1 cellular context compared by ENCODE assay signal in the genomic region with DNA sequence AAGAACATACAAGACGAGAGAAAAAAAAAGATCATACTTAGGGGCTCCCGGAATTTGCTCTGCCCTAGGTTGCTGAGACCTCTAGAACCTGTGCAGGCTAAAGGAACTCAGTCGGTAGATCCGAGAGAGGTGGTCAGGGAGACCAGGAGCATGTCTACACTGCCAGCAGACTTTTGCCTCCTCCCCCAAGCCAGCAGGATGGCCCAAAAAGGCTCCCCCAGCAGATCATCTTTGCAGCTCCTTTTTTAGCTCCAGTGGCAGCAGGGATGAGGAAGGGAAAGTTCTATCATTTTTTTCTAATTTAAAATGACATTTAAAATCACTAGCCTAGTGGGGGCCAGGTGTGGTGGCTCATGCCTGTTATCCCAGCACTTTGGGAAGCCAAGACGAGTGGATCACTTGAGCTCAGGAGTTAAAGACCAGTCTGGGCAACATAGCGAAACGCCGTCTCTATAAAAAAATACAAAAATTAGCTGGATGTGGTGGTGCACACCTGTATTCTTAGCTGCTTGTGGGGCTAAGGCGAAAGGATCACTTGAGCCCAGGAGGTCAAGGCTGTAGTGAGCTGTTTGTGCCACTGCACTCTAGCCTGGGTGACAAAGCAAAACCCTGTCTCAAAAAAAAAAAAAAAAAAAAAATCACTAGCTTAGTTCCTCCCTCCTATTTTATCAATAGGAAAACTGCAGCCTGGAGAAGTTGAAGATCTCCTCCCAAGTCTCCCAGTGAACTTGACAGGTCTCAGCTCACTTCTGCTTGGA.
TF ChIP-seq lines count a peak whose summit lies in the region.

No MANE protein-coding gene starts in this region.

TF ChIP-seq in HepG2, 621 proteins besides CTCF, POLR2A, EP300 and RAD21 (continued from another document):
- TF ChIP-seq, protein P1, sequence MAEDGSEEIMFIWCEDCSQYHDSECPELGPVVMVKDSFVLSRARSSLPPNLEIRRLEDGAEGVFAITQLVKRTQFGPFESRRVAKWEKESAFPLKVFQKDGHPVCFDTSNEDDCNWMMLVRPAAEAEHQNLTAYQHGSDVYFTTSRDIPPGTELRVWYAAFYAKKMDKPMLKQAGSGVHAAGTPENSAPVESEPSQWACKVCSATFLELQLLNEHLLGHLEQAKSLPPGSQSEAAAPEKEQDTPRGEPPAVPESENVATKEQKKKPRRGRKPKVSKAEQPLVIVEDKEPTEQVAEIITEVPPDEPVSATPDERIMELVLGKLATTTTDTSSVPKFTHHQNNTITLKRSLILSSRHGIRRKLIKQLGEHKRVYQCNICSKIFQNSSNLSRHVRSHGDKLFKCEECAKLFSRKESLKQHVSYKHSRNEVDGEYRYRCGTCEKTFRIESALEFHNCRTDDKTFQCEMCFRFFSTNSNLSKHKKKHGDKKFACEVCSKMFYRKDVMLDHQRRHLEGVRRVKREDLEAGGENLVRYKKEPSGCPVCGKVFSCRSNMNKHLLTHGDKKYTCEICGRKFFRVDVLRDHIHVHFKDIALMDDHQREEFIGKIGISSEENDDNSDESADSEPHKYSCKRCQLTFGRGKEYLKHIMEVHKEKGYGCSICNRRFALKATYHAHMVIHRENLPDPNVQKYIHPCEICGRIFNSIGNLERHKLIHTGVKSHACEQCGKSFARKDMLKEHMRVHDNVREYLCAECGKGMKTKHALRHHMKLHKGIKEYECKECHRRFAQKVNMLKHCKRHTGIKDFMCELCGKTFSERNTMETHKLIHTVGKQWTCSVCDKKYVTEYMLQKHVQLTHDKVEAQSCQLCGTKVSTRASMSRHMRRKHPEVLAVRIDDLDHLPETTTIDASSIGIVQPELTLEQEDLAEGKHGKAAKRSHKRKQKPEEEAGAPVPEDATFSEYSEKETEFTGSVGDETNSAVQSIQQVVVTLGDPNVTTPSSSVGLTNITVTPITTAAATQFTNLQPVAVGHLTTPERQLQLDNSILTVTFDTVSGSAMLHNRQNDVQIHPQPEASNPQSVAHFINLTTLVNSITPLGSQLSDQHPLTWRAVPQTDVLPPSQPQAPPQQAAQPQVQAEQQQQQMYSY (CRISPR knock-in tag; IDR thresholded peaks at IDR 0.05), result no peak
- TF ChIP-seq ZNF3 (CRISPR knock-in tag; IDR thresholded peaks at IDR 0.05) (no peak), ATF7-NPFF (CRISPR knock-in tag; IDR thresholded peaks at IDR 0.05; ENCODE audit: low read depth) (0 out of 2 replicates have a peak, but pooled peaks have one; percentile 33), RFXANK (CRISPR knock-in tag; IDR thresholded peaks at IDR 0.05) (no peak), PAWR (CRISPR knock-in tag; IDR thresholded peaks at IDR 0.05; ENCODE audit: borderline replicate concordance) (no peak), MBNL3 (CRISPR knock-in tag; conservative IDR thresholded peaks at IDR 0.05) (no peak), ZNF225 (CRISPR knock-in tag; IDR thresholded peaks at IDR 0.05) (no peak), ZNF232 (CRISPR knock-in tag; IDR thresholded peaks at IDR 0.05; ENCODE audit: borderline replicate concordance) (0 out of 2 replicates have a peak, but pooled peaks have one; percentile 9), NR2F6 (IDR thresholded peaks at IDR 0.05) (peak; percentile 61), NR2F6 (CRISPR knock-in tag; IDR thresholded peaks at IDR 0.05) (no peak; the same call in 1 of the 2 replicates), NR2F1 (CRISPR knock-in tag; IDR thresholded peaks at IDR 0.05) (peak in 1 of 2 experiments; percentile 44; a peak in 1 of 4 replicates), SNAI1 (CRISPR knock-in tag; IDR thresholded peaks at IDR 0.05; ENCODE audit: borderline replicate concordance) (no peak), HNF4A (CRISPR knock-in tag; IDR thresholded peaks at IDR 0.05) (peak; percentile 20; the same call in 1 of the 2 replicates), KDM6A (CRISPR knock-in tag; IDR thresholded peaks at IDR 0.05; ENCODE audit: low read depth) (0 out of 2 replicates have a peak, but pooled peaks have one; percentile 23), RFX1 (IDR thresholded peaks at IDR 0.05) (no peak), ZNF460 (CRISPR knock-in tag; IDR thresholded peaks at IDR 0.05; ENCODE audit: borderline replicate concordance) (peak; percentile 85), MEF2D (CRISPR knock-in tag; IDR thresholded peaks at IDR 0.05) (no peak), RCOR2 (CRISPR knock-in tag; IDR thresholded peaks at IDR 0.05) (no peak), ZNF790 (CRISPR knock-in tag; IDR thresholded peaks at IDR 0.05; ENCODE audit: borderline replicate concordance) (no peak), ZNF674 (CRISPR knock-in tag; IDR thresholded peaks at IDR 0.05; ENCODE audit: low read depth) (no peak), ZNF17 (CRISPR knock-in tag; IDR thresholded peaks at IDR 0.05) (no peak)
- TF ChIP-seq, protein P2, sequence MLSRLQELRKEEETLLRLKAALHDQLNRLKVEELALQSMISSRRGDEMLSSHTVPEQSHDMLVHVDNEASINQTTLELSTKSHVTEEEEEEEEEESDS (CRISPR knock-in tag; IDR thresholded peaks at IDR 0.05; ENCODE audit: borderline replicate concordance), result no peak
- TF ChIP-seq, protein P3, sequence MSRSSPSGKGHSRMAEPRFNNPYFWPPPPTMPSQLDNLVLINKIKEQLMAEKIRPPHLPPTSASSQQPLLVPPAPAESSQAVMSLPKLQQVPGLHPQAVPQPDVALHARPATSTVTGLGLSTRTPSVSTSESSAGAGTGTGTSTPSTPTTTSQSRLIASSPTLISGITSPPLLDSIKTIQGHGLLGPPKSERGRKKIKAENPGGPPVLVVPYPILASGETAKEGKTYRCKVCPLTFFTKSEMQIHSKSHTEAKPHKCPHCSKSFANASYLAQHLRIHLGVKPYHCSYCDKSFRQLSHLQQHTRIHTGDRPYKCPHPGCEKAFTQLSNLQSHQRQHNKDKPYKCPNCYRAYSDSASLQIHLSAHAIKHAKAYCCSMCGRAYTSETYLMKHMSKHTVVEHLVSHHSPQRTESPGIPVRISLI (CRISPR knock-in tag; IDR thresholded peaks at IDR 0.05; ENCODE audit: borderline replicate concordance), result peak; percentile 75
- TF ChIP-seq, protein P4, sequence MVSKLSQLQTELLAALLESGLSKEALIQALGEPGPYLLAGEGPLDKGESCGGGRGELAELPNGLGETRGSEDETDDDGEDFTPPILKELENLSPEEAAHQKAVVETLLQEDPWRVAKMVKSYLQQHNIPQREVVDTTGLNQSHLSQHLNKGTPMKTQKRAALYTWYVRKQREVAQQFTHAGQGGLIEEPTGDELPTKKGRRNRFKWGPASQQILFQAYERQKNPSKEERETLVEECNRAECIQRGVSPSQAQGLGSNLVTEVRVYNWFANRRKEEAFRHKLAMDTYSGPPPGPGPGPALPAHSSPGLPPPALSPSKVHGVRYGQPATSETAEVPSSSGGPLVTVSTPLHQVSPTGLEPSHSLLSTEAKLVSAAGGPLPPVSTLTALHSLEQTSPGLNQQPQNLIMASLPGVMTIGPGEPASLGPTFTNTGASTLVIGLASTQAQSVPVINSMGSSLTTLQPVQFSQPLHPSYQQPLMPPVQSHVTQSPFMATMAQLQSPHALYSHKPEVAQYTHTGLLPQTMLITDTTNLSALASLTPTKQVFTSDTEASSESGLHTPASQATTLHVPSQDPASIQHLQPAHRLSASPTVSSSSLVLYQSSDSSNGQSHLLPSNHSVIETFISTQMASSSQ (IDR thresholded peaks at IDR 0.05; ENCODE audit: low read depth), result no peak
- TF ChIP-seq, protein P4 (CRISPR knock-in tag; IDR thresholded peaks at IDR 0.05; ENCODE audit: borderline replicate concordance), result no peak
- TF ChIP-seq, protein P5, sequence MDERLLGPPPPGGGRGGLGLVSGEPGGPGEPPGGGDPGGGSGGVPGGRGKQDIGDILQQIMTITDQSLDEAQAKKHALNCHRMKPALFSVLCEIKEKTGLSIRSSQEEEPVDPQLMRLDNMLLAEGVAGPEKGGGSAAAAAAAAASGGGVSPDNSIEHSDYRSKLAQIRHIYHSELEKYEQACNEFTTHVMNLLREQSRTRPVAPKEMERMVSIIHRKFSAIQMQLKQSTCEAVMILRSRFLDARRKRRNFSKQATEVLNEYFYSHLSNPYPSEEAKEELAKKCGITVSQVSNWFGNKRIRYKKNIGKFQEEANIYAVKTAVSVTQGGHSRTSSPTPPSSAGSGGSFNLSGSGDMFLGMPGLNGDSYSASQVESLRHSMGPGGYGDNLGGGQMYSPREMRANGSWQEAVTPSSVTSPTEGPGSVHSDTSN (CRISPR knock-in tag; IDR thresholded peaks at IDR 0.05), result no peak
